ENCODE assay signal across 1 cellular context in genomic region chr2:69781321-69782248, GRCh38.
TF ChIP-seq lines count a peak whose summit lies in the region.

No MANE protein-coding gene starts in this region.

TF ChIP-seq in HepG2, 621 proteins besides CTCF, POLR2A, EP300 and RAD21 (continued from another document and continues in another):
- no peak for TF ChIP-seq GTF3A (CRISPR knock-in tag; conservative IDR thresholded peaks at IDR 0.05)
- TF ChIP-seq, protein P1, sequence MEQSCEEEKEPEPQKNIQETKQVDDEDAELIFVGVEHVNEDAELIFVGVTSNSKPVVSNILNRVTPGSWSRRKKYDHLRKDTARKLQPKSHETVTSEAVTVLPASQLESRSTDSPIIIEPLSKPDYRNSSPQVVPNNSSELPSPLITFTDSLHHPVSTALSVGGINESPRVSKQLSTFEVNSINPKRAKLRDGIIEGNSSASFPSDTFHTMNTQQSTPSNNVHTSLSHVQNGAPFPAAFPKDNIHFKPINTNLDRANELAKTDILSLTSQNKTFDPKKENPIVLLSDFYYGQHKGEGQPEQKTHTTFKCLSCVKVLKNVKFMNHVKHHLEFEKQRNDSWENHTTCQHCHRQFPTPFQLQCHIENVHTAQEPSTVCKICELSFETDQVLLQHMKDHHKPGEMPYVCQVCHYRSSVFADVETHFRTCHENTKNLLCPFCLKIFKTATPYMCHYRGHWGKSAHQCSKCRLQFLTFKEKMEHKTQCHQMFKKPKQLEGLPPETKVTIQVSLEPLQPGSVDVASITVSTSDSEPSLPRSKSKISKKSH (CRISPR knock-in tag; IDR thresholded peaks at IDR 0.05; ENCODE audit: borderline replicate concordance), result no peak
- TF ChIP-seq NFATC3 (CRISPR knock-in tag; IDR thresholded peaks at IDR 0.05), result no peak
- peak; percentile 97 for TF ChIP-seq HNF4A (CRISPR knock-in tag; IDR thresholded peaks at IDR 0.05)
- TF ChIP-seq FOXK2 (IDR thresholded peaks at IDR 0.05), result 0 out of 2 replicates have a peak, but pooled peaks have one; percentile 10
- no peak for TF ChIP-seq ZNF777 (CRISPR knock-in tag; IDR thresholded peaks at IDR 0.05)
- TF ChIP-seq ZNF576 (CRISPR knock-in tag; IDR thresholded peaks at IDR 0.05), result no peak
- no peak for TF ChIP-seq ZNF891 (CRISPR knock-in tag; IDR thresholded peaks at IDR 0.05)
- peak; percentile 46; the same call in 1 of the 2 replicates for TF ChIP-seq RFX3 (CRISPR knock-in tag; IDR thresholded peaks at IDR 0.05)
- peak; percentile 89 for TF ChIP-seq MEIS2 (CRISPR knock-in tag; IDR thresholded peaks at IDR 0.05)
- no peak; the same call in 1 of the 2 replicates for TF ChIP-seq POLR2G (IDR thresholded peaks at IDR 0.05; ENCODE audit: low read depth, low read length)
- TF ChIP-seq SMAD9 (CRISPR knock-in tag; IDR thresholded peaks at IDR 0.05), result no peak
- TF ChIP-seq KLF9 (CRISPR knock-in tag; IDR thresholded peaks at IDR 0.05; ENCODE audit: low read depth), result peak; percentile 77
- peak; percentile 88 for TF ChIP-seq THAP11 (CRISPR knock-in tag; IDR thresholded peaks at IDR 0.05)
- no peak for TF ChIP-seq CREB1 (IDR thresholded peaks at IDR 0.05)
- TF ChIP-seq CREB1 (CRISPR knock-in tag; IDR thresholded peaks at IDR 0.05), result peak; percentile 89
- TF ChIP-seq ZNF558 (CRISPR knock-in tag; IDR thresholded peaks at IDR 0.05; ENCODE audit: borderline replicate concordance), result peak; percentile 70; the same call in 1 of the 2 replicates
- TF ChIP-seq CENPT (CRISPR knock-in tag; IDR thresholded peaks at IDR 0.05; ENCODE audit: low read depth), result no peak
- TF ChIP-seq FOXC1 (CRISPR knock-in tag; IDR thresholded peaks at IDR 0.05; ENCODE audit: borderline replicate concordance), result peak; percentile 46; the same call in 1 of the 2 replicates
- TF ChIP-seq ERF (CRISPR knock-in tag; IDR thresholded peaks at IDR 0.05), result peak; percentile 86
- peak; percentile 92 for TF ChIP-seq MED1 (CRISPR knock-in tag; IDR thresholded peaks at IDR 0.05)
- no peak for TF ChIP-seq ZNF343 (CRISPR knock-in tag; IDR thresholded peaks at IDR 0.05)
- TF ChIP-seq ZFP91 (CRISPR knock-in tag; IDR thresholded peaks at IDR 0.05; ENCODE audit: borderline replicate concordance), result no peak
- TF ChIP-seq, protein P2, sequence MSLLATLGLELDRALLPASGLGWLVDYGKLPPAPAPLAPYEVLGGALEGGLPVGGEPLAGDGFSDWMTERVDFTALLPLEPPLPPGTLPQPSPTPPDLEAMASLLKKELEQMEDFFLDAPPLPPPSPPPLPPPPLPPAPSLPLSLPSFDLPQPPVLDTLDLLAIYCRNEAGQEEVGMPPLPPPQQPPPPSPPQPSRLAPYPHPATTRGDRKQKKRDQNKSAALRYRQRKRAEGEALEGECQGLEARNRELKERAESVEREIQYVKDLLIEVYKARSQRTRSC (CRISPR knock-in tag; IDR thresholded peaks at IDR 0.05; ENCODE audit: low read depth), result no peak
- TF ChIP-seq TFE3 (CRISPR knock-in tag; IDR thresholded peaks at IDR 0.05), result peak; percentile 84
- TF ChIP-seq, protein P3, sequence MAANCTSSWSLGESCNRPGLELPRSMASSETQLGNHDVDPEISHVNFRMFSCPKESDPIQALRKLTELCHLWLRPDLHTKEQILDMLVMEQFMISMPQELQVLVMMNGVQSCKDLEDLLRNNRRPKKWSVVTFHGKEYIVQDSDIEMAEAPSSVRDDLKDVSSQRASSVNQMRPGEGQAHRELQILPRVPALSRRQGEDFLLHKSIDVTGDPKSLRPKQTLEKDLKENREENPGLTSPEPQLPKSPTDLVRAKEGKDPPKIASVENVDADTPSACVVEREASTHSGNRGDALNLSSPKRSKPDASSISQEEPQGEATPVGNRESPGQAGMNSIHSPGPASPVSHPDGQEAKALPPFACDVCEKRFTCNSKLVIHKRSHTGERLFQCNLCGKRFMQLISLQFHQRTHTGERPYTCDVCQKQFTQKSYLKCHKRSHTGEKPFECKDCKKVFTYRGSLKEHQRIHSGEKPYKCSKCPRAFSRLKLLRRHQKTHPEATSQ (CRISPR knock-in tag; IDR thresholded peaks at IDR 0.05; ENCODE audit: borderline replicate concordance), result peak; percentile 82; the same call in 1 of the 2 replicates
- TF ChIP-seq ADNP (CRISPR knock-in tag; IDR thresholded peaks at IDR 0.05), result no peak
- no peak for TF ChIP-seq HNRNPH1 (optimal IDR thresholded peaks at IDR 0.05; ENCODE audit: low read depth, low read length)
- TF ChIP-seq IRF9 (CRISPR knock-in tag; IDR thresholded peaks at IDR 0.05; ENCODE audit: borderline replicate concordance), result no peak
- peak; percentile 96 for TF ChIP-seq ZEB1 (IDR thresholded peaks at IDR 0.05; ENCODE audit: insufficient replicate concordance, low read depth)
- TF ChIP-seq, protein P4, sequence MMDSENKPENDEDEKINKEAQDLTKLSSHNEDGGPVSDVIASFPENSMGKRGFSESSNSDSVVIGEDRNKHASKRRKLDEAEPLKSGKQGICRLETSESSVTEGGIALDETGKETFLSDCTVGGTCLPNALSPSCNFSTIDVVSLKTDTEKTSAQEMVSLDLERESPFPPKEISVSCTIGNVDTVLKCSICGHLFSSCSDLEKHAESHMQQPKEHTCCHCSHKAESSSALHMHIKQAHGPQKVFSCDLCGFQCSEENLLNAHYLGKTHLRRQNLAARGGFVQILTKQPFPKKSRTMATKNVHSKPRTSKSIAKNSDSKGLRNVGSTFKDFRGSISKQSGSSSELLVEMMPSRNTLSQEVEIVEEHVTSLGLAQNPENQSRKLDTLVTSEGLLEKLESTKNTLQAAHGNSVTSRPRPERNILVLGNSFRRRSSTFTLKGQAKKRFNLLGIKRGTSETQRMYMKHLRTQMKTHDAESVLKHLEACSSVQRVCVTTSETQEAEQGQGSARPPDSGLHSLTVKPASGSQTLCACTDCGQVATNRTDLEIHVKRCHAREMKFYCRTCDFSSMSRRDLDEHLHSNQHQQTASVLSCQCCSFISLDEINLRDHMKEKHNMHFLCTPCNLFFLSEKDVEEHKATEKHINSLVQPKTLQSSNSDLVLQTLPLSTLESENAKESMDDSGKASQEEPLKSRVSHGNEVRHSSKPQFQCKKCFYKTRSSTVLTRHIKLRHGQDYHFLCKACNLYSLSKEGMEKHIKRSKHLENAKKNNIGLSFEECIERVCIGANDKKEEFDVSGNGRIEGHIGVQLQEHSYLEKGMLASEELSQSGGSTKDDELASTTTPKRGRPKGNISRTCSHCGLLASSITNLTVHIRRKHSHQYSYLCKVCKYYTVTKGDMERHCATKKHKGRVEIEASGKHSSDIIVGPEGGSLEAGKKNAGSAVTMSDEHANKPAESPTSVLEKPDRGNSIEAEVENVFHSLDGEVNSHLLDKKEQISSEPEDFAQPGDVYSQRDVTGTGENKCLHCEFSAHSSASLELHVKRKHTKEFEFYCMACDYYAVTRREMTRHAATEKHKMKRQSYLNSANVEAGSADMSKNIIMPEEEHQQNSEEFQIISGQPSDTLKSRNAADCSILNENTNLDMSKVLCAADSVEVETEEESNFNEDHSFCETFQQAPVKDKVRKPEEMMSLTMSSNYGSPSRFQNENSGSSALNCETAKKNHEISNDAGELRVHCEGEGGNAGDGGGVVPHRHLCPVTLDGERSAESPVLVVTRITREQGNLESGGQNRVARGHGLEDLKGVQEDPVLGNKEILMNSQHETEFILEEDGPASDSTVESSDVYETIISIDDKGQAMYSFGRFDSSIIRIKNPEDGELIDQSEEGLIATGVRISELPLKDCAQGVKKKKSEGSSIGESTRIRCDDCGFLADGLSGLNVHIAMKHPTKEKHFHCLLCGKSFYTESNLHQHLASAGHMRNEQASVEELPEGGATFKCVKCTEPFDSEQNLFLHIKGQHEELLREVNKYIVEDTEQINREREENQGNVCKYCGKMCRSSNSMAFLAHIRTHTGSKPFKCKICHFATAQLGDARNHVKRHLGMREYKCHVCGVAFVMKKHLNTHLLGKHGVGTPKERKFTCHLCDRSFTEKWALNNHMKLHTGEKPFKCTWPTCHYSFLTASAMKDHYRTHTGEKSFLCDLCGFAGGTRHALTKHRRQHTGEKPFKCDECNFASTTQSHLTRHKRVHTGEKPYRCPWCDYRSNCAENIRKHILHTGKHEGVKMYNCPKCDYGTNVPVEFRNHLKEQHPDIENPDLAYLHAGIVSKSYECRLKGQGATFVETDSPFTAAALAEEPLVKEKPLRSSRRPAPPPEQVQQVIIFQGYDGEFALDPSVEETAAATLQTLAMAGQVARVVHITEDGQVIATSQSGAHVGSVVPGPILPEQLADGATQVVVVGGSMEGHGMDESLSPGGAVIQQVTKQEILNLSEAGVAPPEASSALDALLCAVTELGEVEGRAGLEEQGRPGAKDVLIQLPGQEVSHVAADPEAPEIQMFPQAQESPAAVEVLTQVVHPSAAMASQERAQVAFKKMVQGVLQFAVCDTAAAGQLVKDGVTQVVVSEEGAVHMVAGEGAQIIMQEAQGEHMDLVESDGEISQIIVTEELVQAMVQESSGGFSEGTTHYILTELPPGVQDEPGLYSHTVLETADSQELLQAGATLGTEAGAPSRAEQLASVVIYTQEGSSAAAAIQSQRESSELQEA (CRISPR knock-in tag; IDR thresholded peaks at IDR 0.05; ENCODE audit: not compliant biosample characterization), result no peak
- no peak for TF ChIP-seq ARHGAP35 (CRISPR knock-in tag; IDR thresholded peaks at IDR 0.05; ENCODE audit: borderline replicate concordance)
- TF ChIP-seq ZBTB21 (CRISPR knock-in tag; IDR thresholded peaks at IDR 0.05), result 0 out of 2 replicates have a peak, but pooled peaks have one; percentile 54
- TF ChIP-seq, protein P5, sequence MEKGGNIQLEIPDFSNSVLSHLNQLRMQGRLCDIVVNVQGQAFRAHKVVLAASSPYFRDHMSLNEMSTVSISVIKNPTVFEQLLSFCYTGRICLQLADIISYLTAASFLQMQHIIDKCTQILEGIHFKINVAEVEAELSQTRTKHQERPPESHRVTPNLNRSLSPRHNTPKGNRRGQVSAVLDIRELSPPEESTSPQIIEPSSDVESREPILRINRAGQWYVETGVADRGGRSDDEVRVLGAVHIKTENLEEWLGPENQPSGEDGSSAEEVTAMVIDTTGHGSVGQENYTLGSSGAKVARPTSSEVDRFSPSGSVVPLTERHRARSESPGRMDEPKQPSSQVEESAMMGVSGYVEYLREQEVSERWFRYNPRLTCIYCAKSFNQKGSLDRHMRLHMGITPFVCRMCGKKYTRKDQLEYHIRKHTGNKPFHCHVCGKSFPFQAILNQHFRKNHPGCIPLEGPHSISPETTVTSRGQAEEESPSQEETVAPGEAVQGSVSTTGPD (CRISPR knock-in tag; IDR thresholded peaks at IDR 0.05), result no peak
- no peak for TF ChIP-seq TMF1 (CRISPR knock-in tag; IDR thresholded peaks at IDR 0.05; ENCODE audit: low read depth)
- peak; percentile 26; the same call in 1 of the 2 replicates for TF ChIP-seq IRX3 (CRISPR knock-in tag; IDR thresholded peaks at IDR 0.05; ENCODE audit: borderline replicate concordance, low read depth)
- TF ChIP-seq RELA (CRISPR knock-in tag; IDR thresholded peaks at IDR 0.05), result 0 out of 2 replicates have a peak, but pooled peaks have one; percentile 75
- no peak; the same call in 1 of the 2 replicates for TF ChIP-seq PHF20 (CRISPR knock-in tag; IDR thresholded peaks at IDR 0.05)
- peak; percentile 79; the same call in 1 of the 2 replicates for TF ChIP-seq AFF4 (CRISPR knock-in tag; IDR thresholded peaks at IDR 0.05)
